34 cellular contexts compared by ENCODE assay signal in genomic region chr6:108198761-108199498, GRCh38. TPM values are rescaled to one million over a fixed set of nuclear protein-coding genes. Genes with fewer than 3 reads are reported as not detected.
"Had no signal": no experiment of that assay in that cellular context is flagged by ENCODE, and none has a peak within 500 bp of the region (broad histone marks: within the 10 kb centered on the region; RNA-seq: fewer than 3 reads in every experiment).

No MANE protein-coding gene starts in this region.

- H3K27ac Mint-ChIP-seq: dendritic cell treated with granulocyte-macrophage colony-stimulating factor and Interleukin-4, amounts not matched to agents 40 ng/mL and 50 ng/mL, for 4 days; natural killer cell; stimulated activated naive B cell treated with anti-CD40 and anti-IgM and Interleukin-4, amounts not matched to agents 10 μg/mL and 1 μg/mL and 100 μg/mL, for 72 hours; stimulated activated naive CD8-positive, alpha-beta T cell treated with anti-CD3 and anti-CD28 coated beads, Interleukin-15, Interleukin-2, amounts not matched to agents 100 ng/mL and 50 ng/mL, for 24 hours had no signal

- H3K27me3 ChIP-seq: colonic mucosa, neutrophil, right atrium auricular region, sigmoid colon, transverse colon, vagina had no signal

- H3K27ac ChIP-seq: colonic mucosa, esophagus muscularis mucosa, foreskin keratinocyte, gastroesophageal sphincter, heart right ventricle, lower lobe of right lung, neutrophil, parathyroid adenoma, prostate gland, right atrium auricular region, sigmoid colon, thoracic aorta, transverse colon, vagina had no signal

- H3K9me3 ChIP-seq: colonic mucosa, esophagus muscularis mucosa, gastroesophageal sphincter, heart right ventricle, lower lobe of right lung, neutrophil, prostate gland, right atrium auricular region, sigmoid colon, thoracic aorta, transverse colon, vagina had no signal

- H3K4me1 ChIP-seq: colonic mucosa, esophagus muscularis mucosa, foreskin keratinocyte, gastroesophageal sphincter, heart right ventricle, lower lobe of right lung, parathyroid adenoma, prostate gland, right atrium auricular region, sigmoid colon, transverse colon, vagina had no signal

- H3K4me3 Mint-ChIP-seq: dendritic cell treated with granulocyte-macrophage colony-stimulating factor and Interleukin-4, amounts not matched to agents 40 ng/mL and 50 ng/mL, for 4 days; natural killer cell; stimulated activated naive B cell treated with anti-CD40 and anti-IgM and Interleukin-4, amounts not matched to agents 10 μg/mL and 1 μg/mL and 100 μg/mL, for 72 hours; stimulated activated naive CD8-positive, alpha-beta T cell treated with anti-CD3 and anti-CD28 coated beads, Interleukin-15, Interleukin-2, amounts not matched to agents 100 ng/mL and 50 ng/mL, for 24 hours had no signal

- DNase-seq: colonic mucosa; effector memory CD4-positive, alpha-beta T cell; foreskin keratinocyte; glutamatergic neuron; heart right ventricle; hippocampal formation; kidney glomerular epithelial cell; left colon; left ventricle myocardium superior; lower lobe of right lung; natural killer cell; sigmoid colon; stimulated activated CD4-positive, alpha-beta T cell treated with anti-CD3 and anti-CD28 coated beads, Interleukin-2, amount 100 ng/mL, for 24 hours; stimulated activated CD4-positive, alpha-beta T cell treated with anti-CD3 and anti-CD28 coated beads, Interleukin-4, amount 100 ng/mL, for 24 hours; stimulated activated naive B cell treated with anti-CD40 and anti-IgM and Interleukin-4, amounts not matched to agents 10 μg/mL and 1 μg/mL and 100 μg/mL, for 72 hours; transverse colon had no signal

- H3K36me3 ChIP-seq: colonic mucosa, esophagus muscularis mucosa, lower lobe of right lung, prostate gland, sigmoid colon, thoracic aorta, transverse colon, vagina had no signal

- H3K4me3 ChIP-seq: colonic mucosa, esophagus muscularis mucosa, gastroesophageal sphincter, heart right ventricle, lower lobe of right lung, prostate gland, right atrium auricular region, sigmoid colon, thoracic aorta, transverse colon, vagina had no signal

- H3K9ac ChIP-seq: parathyroid adenoma had no signal

- H3K9me3 Mint-ChIP-seq: dendritic cell treated with granulocyte-macrophage colony-stimulating factor and Interleukin-4, amounts not matched to agents 40 ng/mL and 50 ng/mL, for 4 days; natural killer cell; stimulated activated naive B cell treated with anti-CD40 and anti-IgM and Interleukin-4, amounts not matched to agents 10 μg/mL and 1 μg/mL and 100 μg/mL, for 72 hours; stimulated activated naive CD8-positive, alpha-beta T cell treated with anti-CD3 and anti-CD28 coated beads, Interleukin-15, Interleukin-2, amounts not matched to agents 100 ng/mL and 50 ng/mL, for 24 hours had no signal

- H3K36me3 Mint-ChIP-seq: natural killer cell had no signal

- ATAC-seq: foreskin keratinocyte; gastroesophageal sphincter; left colon; left ventricle myocardium superior; natural killer cell; stimulated activated naive B cell treated with anti-CD40 and anti-IgM and Interleukin-4, amounts not matched to agents 10 μg/mL and 1 μg/mL and 100 μg/mL, for 72 hours had no signal

- H3K4me1 Mint-ChIP-seq: natural killer cell had no signal

RNA-seq across cellular contexts. Expression of gene NR2E1, which starts 33.1 kb away (rescaled TPM):
- total RNA-seq: chondrocyte, colonic mucosa, endothelial cell of umbilical vein, epithelial cell of proximal tubule, esophagus muscularis mucosa, fibroblast of lung, foreskin keratinocyte, gastroesophageal sphincter, heart right ventricle, left colon, left ventricle myocardium superior, lower lobe of right lung, mesenteric fat pad, myocyte, natural killer cell, omental fat pad, right atrium auricular region, sigmoid colon, skeletal muscle tissue, thoracic aorta, transverse colon, vagina had no signal
- polyA plus RNA-seq: endothelial cell of umbilical vein, fibroblast of lung, foreskin keratinocyte, heart right ventricle, sigmoid colon had no signal
